In the genomic region with DNA sequence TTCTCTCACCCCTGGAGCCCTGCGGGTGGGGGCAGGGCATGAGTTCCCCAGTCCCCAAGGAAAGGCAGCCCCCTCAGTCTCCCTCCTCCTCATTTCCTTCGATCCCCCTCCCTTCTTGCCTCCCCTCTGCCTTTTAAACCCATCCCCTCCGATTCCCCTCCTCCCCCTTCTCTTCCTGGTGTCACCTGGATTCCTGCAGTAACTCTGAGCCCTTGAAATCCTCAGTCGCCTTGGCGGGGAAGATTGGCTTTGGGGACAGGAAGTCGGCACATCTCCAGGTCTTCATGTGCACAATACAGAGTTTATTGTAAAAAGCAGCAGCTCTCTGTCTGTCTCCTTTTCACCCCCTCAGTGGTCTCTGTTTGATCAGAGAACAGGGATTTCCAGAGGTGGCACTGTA, we compare ENCODE assay signal across 30 cellular contexts. TPM values are rescaled to one million over a fixed set of nuclear protein-coding genes. Genes with fewer than 3 reads are reported as not detected.
"Had no signal": no experiment of that assay in that cellular context is flagged by ENCODE, and none has a peak within 500 bp of the region (broad histone marks: within the 10 kb centered on the region; RNA-seq: fewer than 3 reads in every experiment).

No MANE protein-coding gene starts in this region.

- H3K27ac ChIP-seq: breast epithelium, coronary artery, esophagus squamous epithelium, gastrocnemius medialis, spleen, thoracic aorta, WERI-Rb-1 had no signal

- H3K36me3 ChIP-seq: breast epithelium, esophagus squamous epithelium, gastrocnemius medialis, spleen, thoracic aorta, WERI-Rb-1 had no signal

- H3K36me3 Mint-ChIP-seq: activated naive CD8-positive, alpha-beta T cell treated with anti-CD3 and anti-CD28 coated beads for 36 hours had no signal

- ATAC-seq: activated CD8-positive, alpha-beta T cell treated with anti-CD3 and anti-CD28 coated beads, Interleukin-2, amount 10 ng/mL, durations not matched to agents 7 days and 5 days; activated T-helper 17 cell treated with anti-CD3 and anti-CD28 coated beads, Interleukin-2, amount 50 U/mL, for 72 hours; left cardiac atrium had no signal

- H3K4me3 Mint-ChIP-seq: activated CD8-positive, alpha-beta T cell treated with anti-CD3 and anti-CD28 coated beads, Interleukin-2, amount 10 ng/mL, durations not matched to agents 7 days and 5 days had no signal

- H3K9me3 ChIP-seq: breast epithelium, esophagus squamous epithelium, gastrocnemius medialis, mucosa of descending colon, spleen, thoracic aorta had no signal

- FAIRE-seq: astrocyte, TTC549 had no signal

- H3K4me3 ChIP-seq: breast epithelium, coronary artery, esophagus squamous epithelium, gastrocnemius medialis, spleen, thoracic aorta had no signal

- H3K27ac Mint-ChIP-seq: activated CD8-positive, alpha-beta T cell treated with anti-CD3 and anti-CD28 coated beads, Interleukin-2, amount 10 ng/mL, durations not matched to agents 7 days and 5 days; activated naive CD8-positive, alpha-beta T cell treated with anti-CD3 and anti-CD28 coated beads for 36 hours; activated T-helper 17 cell treated with anti-CD3 and anti-CD28 coated beads, Interleukin-2, amount 50 U/mL, for 72 hours; naive B cell had no signal

- DNase-seq: activated CD4-positive, alpha-beta T cell treated with anti-CD3 and anti-CD28 coated beads for 1 hour; activated CD4-positive, alpha-beta T cell treated with anti-CD3 and anti-CD28 coated beads, Interleukin-2, amount 50 U/mL, for 1 hour; activated CD8-positive, alpha-beta T cell treated with anti-CD3 and anti-CD28 coated beads, Interleukin-2, amount 10 ng/mL, durations not matched to agents 7 days and 5 days; activated naive CD4-positive, alpha-beta T cell; activated naive CD8-positive, alpha-beta T cell treated with anti-CD3 and anti-CD28 coated beads for 36 hours; activated T-cell treated with anti-CD3 and anti-CD28 coated beads, Interleukin-2, amount 50 U/mL, for 1 hour; esophagus squamous epithelium; gastrocnemius medialis; hippocampal formation; islet precursor cell; left cardiac atrium; mesenchymal stem cell; naive B cell; nucleus accumbens; spleen; stimulated activated CD4-positive, alpha-beta T cell treated with anti-CD3 and anti-CD28 coated beads, Interleukin-4, amount 100 ng/mL, for 1 hour; stimulated activated naive CD4-positive, alpha-beta T cell treated with Interleukin-2 at 50 U/mL for 16 hours; WERI-Rb-1 had no signal

- H3K9me3 Mint-ChIP-seq: activated naive CD8-positive, alpha-beta T cell treated with anti-CD3 and anti-CD28 coated beads for 36 hours; activated T-helper 17 cell treated with anti-CD3 and anti-CD28 coated beads, Interleukin-2, amount 50 U/mL, for 72 hours had no signal

RNA-seq across cellular contexts. Expression of a gene that starts 1.3 kb away (rescaled TPM):
- total RNA-seq: activated CD8-positive, alpha-beta T cell treated with anti-CD3 and anti-CD28 coated beads, Interleukin-2, amount 10 ng/mL, durations not matched to agents 7 days and 5 days; liver; renal cortical epithelial cell; thoracic aorta had no signal
- polyA plus RNA-seq: neural cell had no signal

RNA-seq across cellular contexts. Expression of a gene that starts 18.7 kb away (rescaled TPM):
- total RNA-seq: activated CD8-positive, alpha-beta T cell treated with anti-CD3 and anti-CD28 coated beads, Interleukin-2, amount 10 ng/mL, durations not matched to agents 7 days and 5 days; activated naive CD8-positive, alpha-beta T cell treated with anti-CD3 and anti-CD28 coated beads for 36 hours; T-helper 2 cell treated with Interferon-gamma antibody and Interleukin-4, amounts not matched to agents 100 ng/mL and 5 ng/mL, for 36 hours; urinary bladder had no signal
- polyA plus RNA-seq: neural cell had no signal

RNA-seq across cellular contexts. Expression of a gene that starts 51.9 kb away (rescaled TPM):
- total RNA-seq: activated CD8-positive, alpha-beta T cell treated with anti-CD3 and anti-CD28 coated beads, Interleukin-2, amount 10 ng/mL, durations not matched to agents 7 days and 5 days; activated naive CD8-positive, alpha-beta T cell treated with anti-CD3 and anti-CD28 coated beads for 36 hours; activated T-helper 17 cell treated with anti-CD3 and anti-CD28 coated beads, Interleukin-2, amount 50 U/mL, for 72 hours; astrocyte; esophagus squamous epithelium; left cardiac atrium; liver; renal cortical epithelial cell; spleen; T-helper 2 cell treated with Interferon-gamma antibody and Interleukin-4, amounts not matched to agents 100 ng/mL and 5 ng/mL, for 36 hours; thoracic aorta; urinary bladder had no signal
- polyA plus RNA-seq: liver, neural cell, spleen, urinary bladder had no signal
